Comparison of ENCODE assay signal across 9 cellular contexts in genomic region chr11:15073361-15074205, GRCh38. TPM values are rescaled to one million over a fixed set of nuclear protein-coding genes. Genes with fewer than 3 reads are reported as not detected.
A peak's percentile ranks its signal among the peaks of the same experiment; 100 is the strongest.
DNase-seq lines count a peak whose midpoint lies in the region; ATAC-seq and TF ChIP-seq lines count a peak whose summit lies in the region.
"Had no signal": no experiment of that assay in that cellular context is flagged by ENCODE, and none has a peak within 500 bp of the region (broad histone marks: within the 10 kb centered on the region; RNA-seq: fewer than 3 reads in every experiment).

TSS of gene CALCB (plus strand) at chr11:15073593. CDS start at chr11:15074719, 1,126 bp downstream.

- TF ChIP-seq CTCF in right atrium auricular region (IDR thresholded peaks at IDR 0.05), result no peak

- peak within 1 kb of the TSS; percentile 17 to 45 for H3K4me3 ChIP-seq in right atrium auricular region
- H3K4me3 ChIP-seq in skeletal muscle tissue (ENCODE audit: low read length in 3 of 3), result peak within 1 kb of the TSS; percentile 0 to 52 (median 32)

- no peak for TF ChIP-seq POLR2A in erythroblast (IDR thresholded peaks at IDR 0.05; ENCODE audit: low read length)

- H3K36me3 ChIP-seq in right atrium auricular region (no peaks in the 10 kb centered on the region), skeletal muscle tissue (ENCODE audit: control insufficient read depth in 3 of 3, insufficient read depth in 3 of 3, low read length in 3 of 3) (no peaks in the 10 kb centered on the region)

- no peak within 1 kb of the TSS for H3K27ac ChIP-seq in right atrium auricular region
- H3K27ac ChIP-seq in skeletal muscle tissue (ENCODE audit: low read depth, low read length), result no peak within 1 kb of the TSS

- no peak for ATAC-seq in HG03175 (IDR thresholded peaks at IDR 0.05; ENCODE audit: unreplicated experiment)

- H3K9ac ChIP-seq in skeletal muscle tissue (ENCODE audit: low read depth in 1 of 3, low read length in 3 of 3), result no peak within 1 kb of the TSS

- H3K27me3 ChIP-seq in right atrium auricular region (no peaks in the 10 kb centered on the region), skeletal muscle tissue (ENCODE audit: control insufficient read depth in 3 of 3, insufficient read depth in 3 of 3, low read length in 3 of 3) (peaks cover 31 to 54% (median 45%) of the 10 kb centered on the region in 3 donors)

- peak; percentile 62 for DNase-seq in COLO668 (lab: John Stamatoyannopoulos, UW; ENCODE audit: unreplicated experiment)
- peak; percentile 20 for DNase-seq in NCI-H2029 (lab: John Stamatoyannopoulos, UW)
- peak; percentile 28 for DNase-seq in activated naive CD4-positive, alpha-beta T cell treated with Interleukin-2 at 50 U/mL for 16 hours
- no peak for DNase-seq in right atrium auricular region (ENCODE audit: low spot score)
- DNase-seq in erythroblast (lab: John Stamatoyannopoulos, UW), result no peak
- no peak for DNase-seq in KG1 (lab: John Stamatoyannopoulos, UW)

- H3K4me1 ChIP-seq in right atrium auricular region (peaks cover 0 to 22% of the 10 kb centered on the region in 2 donors), skeletal muscle tissue (ENCODE audit: control insufficient read depth in 3 of 3, insufficient read depth in 3 of 3, low read length in 3 of 3) (peaks cover 15 to 18% (median 15%) of the 10 kb centered on the region in 3 donors)

- H3K9me3 ChIP-seq in right atrium auricular region (peaks cover 0 to 7% of the 10 kb centered on the region in 2 donors), skeletal muscle tissue (ENCODE audit: control insufficient read depth in 3 of 3, low read length in 3 of 3) (no peaks in the 10 kb centered on the region)

RNA-seq across cellular contexts. Expression of gene CALCB, which starts in this region (rescaled TPM):
- total RNA-seq in right atrium auricular region (not detected), skeletal muscle tissue (not detected)
- total RNA-seq: dermis microvascular lymphatic vessel endothelial cell had no signal

Comparison
In these comparisons a context has a peak if more than half of its experiments do, and no peak if none do; other contexts are left out.
1. DNase-seq: peak in COLO668 (single experiment), NCI-H2029 (single experiment) and activated naive CD4-positive, alpha-beta T cell treated with Interleukin-2 at 50 U/mL for 16 hours (single experiment); none in right atrium auricular region (single experiment), erythroblast (0 of 2) and KG1 (single experiment).